Comparison of ENCODE assay signal across 1 cellular context in the genomic region with DNA sequence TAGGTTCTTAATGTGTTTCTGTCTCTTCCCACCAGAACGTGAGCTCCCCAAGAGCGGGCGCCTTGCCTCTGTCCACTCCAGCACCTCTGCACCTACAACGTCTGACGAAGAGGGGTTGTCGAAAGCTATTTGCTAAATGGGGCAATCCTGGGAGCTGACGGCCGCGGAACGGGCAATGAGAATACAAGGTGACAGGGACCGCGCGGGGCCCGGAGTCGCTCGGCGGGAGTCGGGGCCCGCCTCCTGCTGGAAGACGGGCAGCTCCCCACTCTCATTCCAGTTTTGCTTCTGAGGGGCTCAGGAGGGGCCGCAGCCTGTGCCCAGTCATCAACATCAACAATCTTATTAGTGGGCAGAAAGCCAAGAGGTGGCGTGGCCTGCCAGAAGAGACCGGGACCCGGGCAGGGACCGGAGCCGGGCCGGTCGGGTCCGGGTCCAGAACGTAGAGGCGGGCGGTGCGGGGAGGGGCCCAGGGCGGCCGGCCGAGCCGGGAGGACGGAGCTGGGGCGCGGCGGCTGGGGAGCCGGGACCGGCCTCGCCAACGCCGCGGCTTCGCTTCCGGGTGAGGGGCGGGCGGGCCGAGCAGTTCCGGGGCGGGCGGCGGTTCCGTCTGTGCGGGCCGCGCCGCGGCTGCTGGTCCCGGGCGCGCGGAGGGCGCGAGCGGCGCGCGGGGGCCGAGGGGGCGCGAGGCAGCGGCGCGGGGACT.
TF ChIP-seq lines count a peak whose summit lies in the region.

TSS of gene MOSMO (plus strand) at position 603 of the 706 bp plus-strand sequence. CDS start 191 bp downstream, outside the sequence.

TF ChIP-seq in HepG2, 621 proteins besides CTCF, POLR2A, EP300 and RAD21 (continued from another document and continues in another):
- TF ChIP-seq, protein P1, sequence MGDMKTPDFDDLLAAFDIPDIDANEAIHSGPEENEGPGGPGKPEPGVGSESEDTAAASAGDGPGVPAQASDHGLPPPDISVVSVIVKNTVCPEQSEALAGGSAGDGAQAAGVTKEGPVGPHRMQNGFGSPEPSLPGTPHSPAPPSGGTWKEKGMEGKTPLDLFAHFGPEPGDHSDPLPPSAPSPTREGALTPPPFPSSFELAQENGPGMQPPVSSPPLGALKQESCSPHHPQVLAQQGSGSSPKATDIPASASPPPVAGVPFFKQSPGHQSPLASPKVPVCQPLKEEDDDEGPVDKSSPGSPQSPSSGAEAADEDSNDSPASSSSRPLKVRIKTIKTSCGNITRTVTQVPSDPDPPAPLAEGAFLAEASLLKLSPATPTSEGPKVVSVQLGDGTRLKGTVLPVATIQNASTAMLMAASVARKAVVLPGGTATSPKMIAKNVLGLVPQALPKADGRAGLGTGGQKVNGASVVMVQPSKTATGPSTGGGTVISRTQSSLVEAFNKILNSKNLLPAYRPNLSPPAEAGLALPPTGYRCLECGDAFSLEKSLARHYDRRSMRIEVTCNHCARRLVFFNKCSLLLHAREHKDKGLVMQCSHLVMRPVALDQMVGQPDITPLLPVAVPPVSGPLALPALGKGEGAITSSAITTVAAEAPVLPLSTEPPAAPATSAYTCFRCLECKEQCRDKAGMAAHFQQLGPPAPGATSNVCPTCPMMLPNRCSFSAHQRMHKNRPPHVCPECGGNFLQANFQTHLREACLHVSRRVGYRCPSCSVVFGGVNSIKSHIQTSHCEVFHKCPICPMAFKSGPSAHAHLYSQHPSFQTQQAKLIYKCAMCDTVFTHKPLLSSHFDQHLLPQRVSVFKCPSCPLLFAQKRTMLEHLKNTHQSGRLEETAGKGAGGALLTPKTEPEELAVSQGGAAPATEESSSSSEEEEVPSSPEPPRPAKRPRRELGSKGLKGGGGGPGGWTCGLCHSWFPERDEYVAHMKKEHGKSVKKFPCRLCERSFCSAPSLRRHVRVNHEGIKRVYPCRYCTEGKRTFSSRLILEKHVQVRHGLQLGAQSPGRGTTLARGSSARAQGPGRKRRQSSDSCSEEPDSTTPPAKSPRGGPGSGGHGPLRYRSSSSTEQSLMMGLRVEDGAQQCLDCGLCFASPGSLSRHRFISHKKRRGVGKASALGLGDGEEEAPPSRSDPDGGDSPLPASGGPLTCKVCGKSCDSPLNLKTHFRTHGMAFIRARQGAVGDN (CRISPR knock-in tag; IDR thresholded peaks at IDR 0.05): peak; percentile 79
- TF ChIP-seq ZNF207 (IDR thresholded peaks at IDR 0.05; ENCODE audit: borderline replicate concordance) (no peak), ZNF737 (CRISPR knock-in tag; IDR thresholded peaks at IDR 0.05; ENCODE audit: borderline replicate concordance) (peak; percentile 78; the same call in 1 of the 2 replicates), ZNF354B (CRISPR knock-in tag; IDR thresholded peaks at IDR 0.05) (peak; percentile 77; the same call in 1 of the 2 replicates), MTA3 (CRISPR knock-in tag; IDR thresholded peaks at IDR 0.05) (0 out of 2 replicates have a peak, but pooled peaks have one; percentile 30), WIZ (CRISPR knock-in tag; IDR thresholded peaks at IDR 0.05) (0 out of 2 replicates have a peak, but pooled peaks have one; percentile 24), MIER2 (CRISPR knock-in tag; IDR thresholded peaks at IDR 0.05) (peak; percentile 92), HIVEP1 (CRISPR knock-in tag; IDR thresholded peaks at IDR 0.05) (peak; percentile 93; the same call in 1 of the 2 replicates), ZBTB7B (CRISPR knock-in tag; IDR thresholded peaks at IDR 0.05) (peak; percentile 85; the same call in 1 of the 2 replicates), TP53 (CRISPR knock-in tag; conservative IDR thresholded peaks at IDR 0.05) (peak; percentile 89), DNMT3B (CRISPR knock-in tag; conservative IDR thresholded peaks at IDR 0.05) (0 out of 2 replicates have a peak, but pooled peaks have one; percentile 67), PITX1 (CRISPR knock-in tag; IDR thresholded peaks at IDR 0.05) (peak; percentile 32; the same call in 1 of the 2 replicates), ASH2L (IDR thresholded peaks at IDR 0.05; ENCODE audit: insufficient read length, low read depth, low read length) (peak; percentile 98), ZNF720 (CRISPR knock-in tag; IDR thresholded peaks at IDR 0.05) (no peak), RELA (CRISPR knock-in tag; IDR thresholded peaks at IDR 0.05) (0 out of 2 replicates have a peak, but pooled peaks have one; percentile 82), RFX5 (IDR thresholded peaks at IDR 0.05; ENCODE audit: low read depth, low read length) (peak; percentile 50; the same call in 1 of the 2 replicates), ZSCAN20 (CRISPR knock-in tag; IDR thresholded peaks at IDR 0.05; ENCODE audit: borderline replicate concordance) (0 out of 2 replicates have a peak, but pooled peaks have one; percentile 43), ZNF788 (CRISPR knock-in tag; IDR thresholded peaks at IDR 0.05; ENCODE audit: borderline replicate concordance) (0 out of 2 replicates have a peak, but pooled peaks have one; percentile 14), ZSCAN31 (CRISPR knock-in tag; IDR thresholded peaks at IDR 0.05; ENCODE audit: low read depth) (peak; percentile 60; the same call in 1 of the 2 replicates), FOXA3 (CRISPR knock-in tag; IDR thresholded peaks at IDR 0.05) (peak; percentile 35; the same call in 1 of the 2 replicates), ZNF33B (CRISPR knock-in tag; IDR thresholded peaks at IDR 0.05) (no peak), NPAS2 (CRISPR knock-in tag; IDR thresholded peaks at IDR 0.05; ENCODE audit: borderline replicate concordance) (no peak), ZNF510 (CRISPR knock-in tag; IDR thresholded peaks at IDR 0.05; ENCODE audit: low read depth) (0 out of 2 replicates have a peak, but pooled peaks have one; percentile 73), ZNF143 (CRISPR knock-in tag; IDR thresholded peaks at IDR 0.05) (0 out of 2 replicates have a peak, but pooled peaks have one; percentile 17), ZNF253 (CRISPR knock-in tag; IDR thresholded peaks at IDR 0.05; ENCODE audit: borderline replicate concordance) (0 out of 2 replicates have a peak, but pooled peaks have one; percentile 58), ZFP82 (CRISPR knock-in tag; IDR thresholded peaks at IDR 0.05; ENCODE audit: borderline replicate concordance) (no peak; the same call in 1 of the 2 replicates), TEAD3 (CRISPR knock-in tag; optimal IDR thresholded peaks at IDR 0.05; ENCODE audit: borderline replicate concordance) (no peak), ZFP36 (IDR thresholded peaks at IDR 0.05; ENCODE audit: borderline replicate concordance, low read depth, low read length, partially characterized antibody) (no peak), ZFX (CRISPR knock-in tag; IDR thresholded peaks at IDR 0.05; ENCODE audit: low read depth) (peak; percentile 83), E2F1 (CRISPR knock-in tag; IDR thresholded peaks at IDR 0.05) (no peak), ZNF598 (CRISPR knock-in tag; IDR thresholded peaks at IDR 0.05; ENCODE audit: borderline replicate concordance) (peak; percentile 77; the same call in 1 of the 2 replicates), ZNF674 (CRISPR knock-in tag; IDR thresholded peaks at IDR 0.05; ENCODE audit: low read depth) (peak; percentile 25; the same call in 1 of the 2 replicates), ATM (IDR thresholded peaks at IDR 0.05; ENCODE audit: borderline replicate concordance) (no peak), ETV6 (CRISPR knock-in tag; conservative IDR thresholded peaks at IDR 0.05) (peak; percentile 60; the same call in 1 of the 2 replicates), ZNF878 (CRISPR knock-in tag; IDR thresholded peaks at IDR 0.05) (0 out of 2 replicates have a peak, but pooled peaks have one; percentile 57), ZNF224 (CRISPR knock-in tag; IDR thresholded peaks at IDR 0.05) (peak; percentile 61; the same call in 1 of the 2 replicates), ZSCAN30 (CRISPR knock-in tag; IDR thresholded peaks at IDR 0.05) (no peak; the same call in 1 of the 2 replicates), KLF12 (CRISPR knock-in tag; IDR thresholded peaks at IDR 0.05; ENCODE audit: borderline replicate concordance) (peak; percentile 49; the same call in 1 of the 2 replicates), RBAK (CRISPR knock-in tag; IDR thresholded peaks at IDR 0.05) (no peak), PCBP1 (IDR thresholded peaks at IDR 0.05; ENCODE audit: borderline replicate concordance, low read depth, low read length) (0 out of 2 replicates have a peak, but pooled peaks have one; percentile 41), MATR3 (CRISPR knock-in tag; IDR thresholded peaks at IDR 0.05) (no peak), SRSF1 (optimal IDR thresholded peaks at IDR 0.05; ENCODE audit: low read depth, low read length) (peak; percentile 36), SYNCRIP (IDR thresholded peaks at IDR 0.05; ENCODE audit: insufficient read depth, low read depth, low read length) (no peak), ZNF441 (CRISPR knock-in tag; IDR thresholded peaks at IDR 0.05; ENCODE audit: borderline replicate concordance) (peak; percentile 82), EEA1 (CRISPR knock-in tag; IDR thresholded peaks at IDR 0.05; ENCODE audit: borderline replicate concordance) (peak; percentile 78; the same call in 1 of the 2 replicates), TARDBP (CRISPR knock-in tag; IDR thresholded peaks at IDR 0.05) (peak; percentile 47; the same call in 1 of the 2 replicates), ZNF543 (CRISPR knock-in tag; IDR thresholded peaks at IDR 0.05) (0 out of 2 replicates have a peak, but pooled peaks have one; percentile 48), CHD2 (IDR thresholded peaks at IDR 0.05; ENCODE audit: low read depth, low read length) (0 out of 2 replicates have a peak, but pooled peaks have one; percentile 37), ZNF124 (CRISPR knock-in tag; IDR thresholded peaks at IDR 0.05) (peak; percentile 61; the same call in 1 of the 2 replicates), SP5 (CRISPR knock-in tag; IDR thresholded peaks at IDR 0.05; ENCODE audit: borderline replicate concordance, low read depth) (0 out of 2 replicates have a peak, but pooled peaks have one; percentile 10), ELF3 (CRISPR knock-in tag; IDR thresholded peaks at IDR 0.05) (no peak), GLI4 (CRISPR knock-in tag; IDR thresholded peaks at IDR 0.05; ENCODE audit: borderline replicate concordance) (peak; percentile 56; the same call in 1 of the 2 replicates), MED8 (CRISPR knock-in tag; IDR thresholded peaks at IDR 0.05; ENCODE audit: insufficient replicate concordance) (peak; percentile 45), FOXC1 (CRISPR knock-in tag; IDR thresholded peaks at IDR 0.05; ENCODE audit: borderline replicate concordance) (peak; percentile 71; the same call in 1 of the 2 replicates), RFXAP (CRISPR knock-in tag; IDR thresholded peaks at IDR 0.05; ENCODE audit: borderline replicate concordance) (peak; percentile 85; the same call in 1 of the 2 replicates), ZIK1 (CRISPR knock-in tag; IDR thresholded peaks at IDR 0.05; ENCODE audit: borderline replicate concordance, low read depth) (no peak), ZNF614 (CRISPR knock-in tag; IDR thresholded peaks at IDR 0.05; ENCODE audit: borderline replicate concordance) (0 out of 2 replicates have a peak, but pooled peaks have one; percentile 35), SPEN (CRISPR knock-in tag; IDR thresholded peaks at IDR 0.05; ENCODE audit: low read depth) (peak; percentile 78)
- TF ChIP-seq, protein P2, sequence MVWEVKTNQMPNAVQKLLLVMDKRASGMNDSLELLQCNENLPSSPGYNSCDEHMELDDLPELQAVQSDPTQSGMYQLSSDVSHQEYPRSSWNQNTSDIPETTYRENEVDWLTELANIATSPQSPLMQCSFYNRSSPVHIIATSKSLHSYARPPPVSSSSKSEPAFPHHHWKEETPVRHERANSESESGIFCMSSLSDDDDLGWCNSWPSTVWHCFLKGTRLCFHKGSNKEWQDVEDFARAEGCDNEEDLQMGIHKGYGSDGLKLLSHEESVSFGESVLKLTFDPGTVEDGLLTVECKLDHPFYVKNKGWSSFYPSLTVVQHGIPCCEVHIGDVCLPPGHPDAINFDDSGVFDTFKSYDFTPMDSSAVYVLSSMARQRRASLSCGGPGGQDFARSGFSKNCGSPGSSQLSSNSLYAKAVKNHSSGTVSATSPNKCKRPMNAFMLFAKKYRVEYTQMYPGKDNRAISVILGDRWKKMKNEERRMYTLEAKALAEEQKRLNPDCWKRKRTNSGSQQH (CRISPR knock-in tag; IDR thresholded peaks at IDR 0.05; ENCODE audit: low read depth): peak; percentile 58; the same call in 1 of the 2 replicates
- TF ChIP-seq, protein P3, sequence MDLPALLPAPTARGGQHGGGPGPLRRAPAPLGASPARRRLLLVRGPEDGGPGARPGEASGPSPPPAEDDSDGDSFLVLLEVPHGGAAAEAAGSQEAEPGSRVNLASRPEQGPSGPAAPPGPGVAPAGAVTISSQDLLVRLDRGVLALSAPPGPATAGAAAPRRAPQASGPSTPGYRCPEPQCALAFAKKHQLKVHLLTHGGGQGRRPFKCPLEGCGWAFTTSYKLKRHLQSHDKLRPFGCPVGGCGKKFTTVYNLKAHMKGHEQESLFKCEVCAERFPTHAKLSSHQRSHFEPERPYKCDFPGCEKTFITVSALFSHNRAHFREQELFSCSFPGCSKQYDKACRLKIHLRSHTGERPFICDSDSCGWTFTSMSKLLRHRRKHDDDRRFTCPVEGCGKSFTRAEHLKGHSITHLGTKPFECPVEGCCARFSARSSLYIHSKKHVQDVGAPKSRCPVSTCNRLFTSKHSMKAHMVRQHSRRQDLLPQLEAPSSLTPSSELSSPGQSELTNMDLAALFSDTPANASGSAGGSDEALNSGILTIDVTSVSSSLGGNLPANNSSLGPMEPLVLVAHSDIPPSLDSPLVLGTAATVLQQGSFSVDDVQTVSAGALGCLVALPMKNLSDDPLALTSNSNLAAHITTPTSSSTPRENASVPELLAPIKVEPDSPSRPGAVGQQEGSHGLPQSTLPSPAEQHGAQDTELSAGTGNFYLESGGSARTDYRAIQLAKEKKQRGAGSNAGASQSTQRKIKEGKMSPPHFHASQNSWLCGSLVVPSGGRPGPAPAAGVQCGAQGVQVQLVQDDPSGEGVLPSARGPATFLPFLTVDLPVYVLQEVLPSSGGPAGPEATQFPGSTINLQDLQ (CRISPR knock-in tag; IDR thresholded peaks at IDR 0.05): 0 out of 2 replicates have a peak, but pooled peaks have one; percentile 90
